ENCODE assay signal across 8 cellular contexts in genomic region chr2:179936654-179937053, GRCh38.
DNase-seq lines count a peak whose midpoint lies in the region; ATAC-seq and TF ChIP-seq lines count a peak whose summit lies in the region.

No MANE protein-coding gene starts in this region.

- H4K20me1 ChIP-seq in SK-N-SH (ENCODE audit: insufficient read depth), result no peaks in the 10 kb centered on the region

- H3K36me3 ChIP-seq in SK-N-SH (replicated peaks in 1 of 2; ENCODE audit: control insufficient read depth in 1 of 2, insufficient read depth in 2 of 2, low read length in 1 of 2), result no peaks in the 10 kb centered on the region

- H3K27me3 ChIP-seq in SK-N-SH (ENCODE audit: insufficient read depth), result no peaks in the 10 kb centered on the region

- H3K4me3 ChIP-seq in SK-N-SH (ENCODE audit: low read depth in 2 of 2, low read length in 1 of 2), result no peak overlapping the region
- H3K4me3 ChIP-seq in lower leg skin (ENCODE audit: low read depth, poor library complexity, severe bottlenecking), result no peak overlapping the region

- H3K9me2 ChIP-seq in SK-N-SH, result no peaks in the 10 kb centered on the region

- DNase-seq in Daoy (ENCODE audit: low read depth) (peak; percentile 14), HEK293T (ENCODE audit: extremely low spot score) (peak; percentile 18), SK-N-SH (peak; percentile 4), glutamatergic neuron (peak; percentile 68), type B pancreatic cell (ENCODE audit: extremely low spot score, unreplicated experiment) (no peak), lower leg skin (ENCODE audit: low spot score in 2 of 2) (no peak), superior temporal gyrus (ENCODE audit: extremely low spot score) (no peak)

- no peak overlapping the region for H3K9ac ChIP-seq in SK-N-SH

- no peak for TF ChIP-seq EP300 in SK-N-SH (IDR thresholded peaks at IDR 0.05; ENCODE audit: borderline replicate concordance in 1 of 2, low read depth in 1 of 2, low read length in 1 of 2)

- TF ChIP-seq CTCF in SK-N-SH (IDR thresholded peaks at IDR 0.05), result peak; percentile 57
- TF ChIP-seq CTCF in glutamatergic neuron (IDR thresholded peaks at IDR 0.05; ENCODE audit: partially characterized antibody, unreplicated experiment), result peak; percentile 73
- TF ChIP-seq CTCF in type B pancreatic cell (conservative IDR thresholded peaks at IDR 0.05), result peak; percentile 70
- no peak for TF ChIP-seq CTCF in lower leg skin (IDR thresholded peaks at IDR 0.05)

- H3K27me3 Mint-ChIP-seq in glutamatergic neuron (ENCODE audit: unreplicated experiment) (peaks cover 3% of the 10 kb centered on the region), type B pancreatic cell (no peaks in the 10 kb centered on the region)

- H3K36me3 Mint-ChIP-seq in glutamatergic neuron (ENCODE audit: unreplicated experiment), result no peaks in the 10 kb centered on the region
- no peaks in the 10 kb centered on the region for H3K36me3 Mint-ChIP-seq in type B pancreatic cell

- POLR2A ChIA-PET in HEK293T (lab: Yijun Ruan, JAX), result no interaction called here
- POLR2A ChIA-PET in SK-N-SH (lab: Yijun Ruan, JAX), result no interaction called here

- no peak overlapping the region for H3K27ac ChIP-seq in SK-N-SH (ENCODE audit: low read depth in 2 of 2, low read length in 1 of 2)

- intact Hi-C loops in lower leg skin (cut with DNase I; ENCODE audit: low total_unique reads), result no loop called here

- H3K79me2 ChIP-seq in SK-N-SH (ENCODE audit: insufficient read depth), result no peaks in the 10 kb centered on the region

- peaks cover 4% of the 10 kb centered on the region for H3K4me1 Mint-ChIP-seq in glutamatergic neuron (ENCODE audit: low read depth, unreplicated experiment)
- H3K4me1 Mint-ChIP-seq in type B pancreatic cell (ENCODE audit: unreplicated experiment), result no peaks in the 10 kb centered on the region

- TF ChIP-seq POLR2A in lower leg skin (IDR thresholded peaks at IDR 0.05), result no peak

- H3K4me2 ChIP-seq in SK-N-SH, result no peak overlapping the region; the same call in 1 of the 2 replicates

- CTCF ChIA-PET in HEK293T (lab: Yijun Ruan, JAX), result no interaction called here
- CTCF ChIA-PET in SK-N-SH (lab: Yijun Ruan, JAX), result interaction anchor here (0.6 to 2.5 kb wide), 12 partner anchors 9 to 141 kb away, joined by 3 to 12 read pairs (median 3); no protein-coding TSS in a partner anchor

- no peaks in the 10 kb centered on the region for H3F3A ChIP-seq in SK-N-SH (replicated peaks; ENCODE audit: insufficient read depth)

- ATAC-seq in HG03457 (IDR thresholded peaks at IDR 0.05; ENCODE audit: unreplicated experiment), result no peak

- H3K4me1 ChIP-seq in SK-N-SH (ENCODE audit: control insufficient read depth in 1 of 2, insufficient read depth in 2 of 2, low read depth in 1 of 2, low read length in 1 of 2), result no peaks in the 10 kb centered on the region

- peak; percentile 30 for TF ChIP-seq RAD21 in SK-N-SH (IDR thresholded peaks at IDR 0.05; ENCODE audit: low read length)

- H3K9me3 ChIP-seq in SK-N-SH, result no peaks in the 10 kb centered on the region

- WGBS in SK-N-SH (ENCODE audit: low lambda C conversion rate), result 100% methylated on average over 3 of the region's 3 CpGs
- 97% methylated on average over 3 of the region's 3 CpGs for WGBS in lower leg skin, 2 donors

- no peak overlapping the region for H3K4me3 Mint-ChIP-seq in glutamatergic neuron (ENCODE audit: unreplicated experiment)
- no peak overlapping the region for H3K4me3 Mint-ChIP-seq in type B pancreatic cell

- H3K27ac Mint-ChIP-seq in glutamatergic neuron (ENCODE audit: unreplicated experiment) (no peak overlapping the region), type B pancreatic cell (no peak overlapping the region)

- no peak overlapping the region for H2AFZ ChIP-seq in SK-N-SH (ENCODE audit: low read depth)

- no peaks in the 10 kb centered on the region for H3K9me3 Mint-ChIP-seq in glutamatergic neuron (ENCODE audit: unreplicated experiment)
- no peaks in the 10 kb centered on the region for H3K9me3 Mint-ChIP-seq in type B pancreatic cell

TF ChIP-seq in HEK293T, 16 proteins besides CTCF, POLR2A, EP300 and RAD21:
- TF ChIP-seq TARDBP (IDR thresholded peaks at IDR 0.05) (no peak), NFRKB (IDR thresholded peaks at IDR 0.05) (no peak), ELF4 (IDR thresholded peaks at IDR 0.05) (no peak), FOXK2 (IDR thresholded peaks at IDR 0.05) (no peak), PKNOX1 (IDR thresholded peaks at IDR 0.05) (no peak), SUZ12 (IDR thresholded peaks at IDR 0.05) (no peak), ARNT (IDR thresholded peaks at IDR 0.05) (no peak), FOXA1 (IDR thresholded peaks at IDR 0.05) (no peak), CTBP1 (IDR thresholded peaks at IDR 0.05; ENCODE audit: borderline replicate concordance) (no peak), FOXM1 (IDR thresholded peaks at IDR 0.05; ENCODE audit: borderline replicate concordance) (no peak)
TF ChIP-seq in HEK293T: peak in this region for 0.

TF ChIP-seq in SK-N-SH, 30 proteins besides CTCF, POLR2A, EP300 and RAD21:
- peak; percentile 17; the same call in 1 of the 2 replicates for TF ChIP-seq SMC3 (IDR thresholded peaks at IDR 0.05; ENCODE audit: low read depth, low read length)
- no peak for TF ChIP-seq RXRA (IDR thresholded peaks at IDR 0.05; ENCODE audit: borderline replicate concordance, low read depth)

Comparison
In these comparisons a context has a peak if more than half of its experiments do, and no peak if none do; other contexts are left out.
1. DNase-seq: peak in Daoy (single experiment), HEK293T (single experiment), SK-N-SH (single experiment) and glutamatergic neuron (single experiment); none in type B pancreatic cell (single experiment), lower leg skin (0 of 2) and superior temporal gyrus (single experiment).
2. CTCF ChIP-seq: peak in SK-N-SH (single experiment), glutamatergic neuron (single experiment) and type B pancreatic cell (single experiment); none in lower leg skin (0 of 3).